Comparison of ENCODE assay signal across 20 cellular contexts in the genomic region with DNA sequence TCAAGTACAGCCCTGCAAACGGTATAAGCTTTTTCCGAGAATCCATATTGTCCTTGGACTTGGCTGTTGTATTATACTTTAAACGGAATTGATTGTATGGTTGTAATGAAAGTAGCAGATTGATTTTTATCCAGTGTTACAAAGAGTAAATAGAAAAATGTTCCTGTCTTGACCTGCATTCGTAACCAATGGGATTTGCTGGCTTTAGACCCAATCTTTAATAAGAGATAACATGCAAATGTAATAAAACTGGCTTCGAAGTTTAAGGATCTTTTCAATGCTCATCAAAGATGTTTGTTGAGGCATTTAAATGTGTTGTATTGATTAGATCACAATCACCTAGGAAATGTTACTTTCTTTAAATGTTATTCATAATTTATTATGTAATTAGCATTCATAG.
DNase-seq lines count a peak whose midpoint lies in the region; ATAC-seq lines count a peak whose summit lies in the region.
"Had no signal": no experiment of that assay in that cellular context is flagged by ENCODE, and none has a peak within 500 bp of the region (broad histone marks: within the 10 kb centered on the region; RNA-seq: fewer than 3 reads in every experiment).

No MANE protein-coding gene starts in this region.

- no peak overlapping the region for H2BK5ac ChIP-seq in mesenchymal stem cell (ENCODE audit: low read depth, low read length, poor library complexity, severe bottlenecking)

- no peak overlapping the region for H3K18ac ChIP-seq in mesenchymal stem cell (ENCODE audit: low read depth in 1 of 2, low read length in 2 of 2)

- no peak overlapping the region for H3K4ac ChIP-seq in mesenchymal stem cell (ENCODE audit: low read depth in 1 of 2, low read length in 2 of 2)

- H3K9me3 Mint-ChIP-seq in immature natural killer cell, result peaks cover 0 to 11% (median 7%) of the 10 kb centered on the region in 6 donors
- H3K9me3 Mint-ChIP-seq: activated CD4-positive, alpha-beta T cell treated with anti-CD3 and anti-CD28 coated beads, Interleukin-2, amount 10 ng/mL, durations not matched to agents 24 days and 14 days; activated naive CD8-positive, alpha-beta T cell treated with anti-CD3 and anti-CD28 coated beads, Interleukin-2, amount 50 U/mL, for 24 hours; CD4-positive, alpha-beta T cell; central memory CD8-positive, alpha-beta T cell; H9; T-cell had no signal

- no peak overlapping the region for H2BK12ac ChIP-seq in mesenchymal stem cell (ENCODE audit: low read length in 2 of 2)

- H3K36me3 Mint-ChIP-seq in immature natural killer cell, result no peaks in the 10 kb centered on the region
- H3K36me3 Mint-ChIP-seq: T-cell had no signal

- WGBS in mesenchymal stem cell, result over 99% methylated on average over 4 of the region's 5 CpGs

- peak overlapping the region; percentile 39; the same call in 1 of the 2 replicates for H3K4me3 ChIP-seq in MG63
- no peak overlapping the region for H3K4me3 ChIP-seq in mesenchymal stem cell (ENCODE audit: insufficient read depth in 1 of 2, low read depth in 1 of 2, low read length in 2 of 2)
- no peak overlapping the region for H3K4me3 ChIP-seq in subcutaneous abdominal adipose tissue (ENCODE audit: low read depth in 1 of 5, low read length in 5 of 5)

- peaks cover 11% of the 10 kb centered on the region for H3K79me1 ChIP-seq in mesenchymal stem cell (replicated peaks; ENCODE audit: low read length, poor library complexity, severe bottlenecking)

- H3K23ac ChIP-seq in mesenchymal stem cell (ENCODE audit: low read length in 2 of 2), result no peak overlapping the region

- DNase-seq in MG63, result no peak
- DNase-seq in cerebellar cortex (ENCODE audit: low spot score), result peak; percentile 27
- DNase-seq in mesenchymal stem cell, result no peak
- DNase-seq in effector CD4-positive, alpha-beta T cell, result no peak
- no peak for DNase-seq in immature natural killer cell
- DNase-seq: activated CD4-positive, alpha-beta T cell treated with anti-CD3 and anti-CD28 coated beads, Interleukin-2, amount 10 ng/mL, durations not matched to agents 24 days and 14 days; activated effector memory CD4-positive, alpha-beta T cell treated with Interleukin-2 at 50 U/mL for 16 hours; activated naive CD8-positive, alpha-beta T cell treated with anti-CD3 and anti-CD28 coated beads, Interleukin-2, amount 50 U/mL, for 24 hours; CD4-positive, alpha-beta T cell; foreskin fibroblast; GDM1; H9; NCI-H1417 treated with DMSO at 0.1 percent for 48 hours; NCI-H526; stimulated activated naive CD4-positive, alpha-beta T cell treated with Interleukin-2 at 50 U/mL for 16 hours; T-cell had no signal

- H2BK15ac ChIP-seq in mesenchymal stem cell (ENCODE audit: low read depth, poor library complexity, severe bottlenecking), result no peak overlapping the region

- H4K8ac ChIP-seq in mesenchymal stem cell (ENCODE audit: low read length), result no peak overlapping the region

- H3K36me3 ChIP-seq in MG63 (peaks cover 4% of the 10 kb centered on the region; the same call in 1 of the 2 replicates), mesenchymal stem cell (ENCODE audit: control insufficient read depth in 1 of 2, insufficient read depth in 2 of 2, low read depth in 1 of 2, low read length in 2 of 2) (no peaks in the 10 kb centered on the region), subcutaneous abdominal adipose tissue (ENCODE audit: control insufficient read depth in 5 of 5, insufficient read depth in 5 of 5, low read length in 5 of 5) (no peaks in the 10 kb centered on the region)

- H3K27ac ChIP-seq in mesenchymal stem cell (ENCODE audit: low read length, poor library complexity, severe bottlenecking) (no peak overlapping the region), subcutaneous abdominal adipose tissue (ENCODE audit: low read depth, low read length) (peak overlapping the region; percentile 81)

- no peak overlapping the region for H3K14ac ChIP-seq in mesenchymal stem cell (ENCODE audit: low read length in 2 of 2)

- no peak overlapping the region for H2AK5ac ChIP-seq in mesenchymal stem cell (ENCODE audit: low read length, severe bottlenecking)

- H3K9me3 ChIP-seq in MG63 (no peaks in the 10 kb centered on the region), mesenchymal stem cell (ENCODE audit: control insufficient read depth, low read length) (no peaks in the 10 kb centered on the region), subcutaneous abdominal adipose tissue (ENCODE audit: control insufficient read depth in 5 of 5, low read length in 5 of 5) (no peaks in the 10 kb centered on the region)

- no peaks in the 10 kb centered on the region for H3K27me3 ChIP-seq in MG63
- no peaks in the 10 kb centered on the region for H3K27me3 ChIP-seq in mesenchymal stem cell (ENCODE audit: control insufficient read depth in 1 of 2, insufficient read depth in 1 of 2, low read length in 2 of 2)
- no peaks in the 10 kb centered on the region for H3K27me3 ChIP-seq in subcutaneous abdominal adipose tissue (ENCODE audit: control insufficient read depth in 5 of 5, insufficient read depth in 4 of 5, low read length in 5 of 5)

- H3K4me1 ChIP-seq in mesenchymal stem cell (ENCODE audit: control insufficient read depth, insufficient read depth, low read depth, low read length) (peaks cover 1% of the 10 kb centered on the region), subcutaneous abdominal adipose tissue (ENCODE audit: control insufficient read depth in 5 of 5, insufficient read depth in 5 of 5, low read length in 5 of 5) (peaks cover 0 to 18% (median 8%) of the 10 kb centered on the region in 5 donors)

- H3K4me1 Mint-ChIP-seq in immature natural killer cell, result no peaks in the 10 kb centered on the region
- H3K4me1 Mint-ChIP-seq: activated CD4-positive, alpha-beta T cell treated with anti-CD3 and anti-CD28 coated beads, Interleukin-2, amount 10 ng/mL, durations not matched to agents 24 days and 14 days; activated naive CD8-positive, alpha-beta T cell treated with anti-CD3 and anti-CD28 coated beads, Interleukin-2, amount 50 U/mL, for 24 hours; central memory CD8-positive, alpha-beta T cell; T-cell had no signal

- no peak overlapping the region for H4K91ac ChIP-seq in mesenchymal stem cell (ENCODE audit: low read length)

- H2AFZ ChIP-seq in mesenchymal stem cell (ENCODE audit: low read depth, low read length), result no peak overlapping the region

- no peak overlapping the region for H3K27ac Mint-ChIP-seq in immature natural killer cell
- H3K27ac Mint-ChIP-seq: activated CD4-positive, alpha-beta T cell treated with anti-CD3 and anti-CD28 coated beads, Interleukin-2, amount 10 ng/mL, durations not matched to agents 24 days and 14 days; activated naive CD8-positive, alpha-beta T cell treated with anti-CD3 and anti-CD28 coated beads, Interleukin-2, amount 50 U/mL, for 24 hours; CD4-positive, alpha-beta T cell; H9; T-cell had no signal

- no peaks in the 10 kb centered on the region for H3K27me3 Mint-ChIP-seq in immature natural killer cell (ENCODE audit: low read depth in 3 of 3)
- H3K27me3 Mint-ChIP-seq: activated CD4-positive, alpha-beta T cell treated with anti-CD3 and anti-CD28 coated beads, Interleukin-2, amount 10 ng/mL, durations not matched to agents 24 days and 14 days; activated naive CD8-positive, alpha-beta T cell treated with anti-CD3 and anti-CD28 coated beads, Interleukin-2, amount 50 U/mL, for 24 hours; CD4-positive, alpha-beta T cell; central memory CD8-positive, alpha-beta T cell; T-cell had no signal

- H2BK120ac ChIP-seq in mesenchymal stem cell (ENCODE audit: low read depth, low read length), result no peak overlapping the region

- H3K9ac ChIP-seq in mesenchymal stem cell (ENCODE audit: low read length) (peak overlapping the region; percentile 95), subcutaneous abdominal adipose tissue (ENCODE audit: low read length in 5 of 5) (peak overlapping the region in 1 of 5 donors; percentile 48)

- H3K4me2 ChIP-seq in mesenchymal stem cell (ENCODE audit: low read length, poor library complexity, severe bottlenecking), result no peak overlapping the region

- no peak for ATAC-seq in GM19467 (IDR thresholded peaks at IDR 0.05; ENCODE audit: unreplicated experiment)
- ATAC-seq: activated naive CD8-positive, alpha-beta T cell treated with anti-CD3 and anti-CD28 coated beads, Interleukin-2, amount 50 U/mL, for 24 hours; sciatic nerve; T-cell had no signal

- no peak overlapping the region for H3K4me3 Mint-ChIP-seq in immature natural killer cell
- H3K4me3 Mint-ChIP-seq: activated CD4-positive, alpha-beta T cell treated with anti-CD3 and anti-CD28 coated beads, Interleukin-2, amount 10 ng/mL, durations not matched to agents 24 days and 14 days; activated naive CD8-positive, alpha-beta T cell treated with anti-CD3 and anti-CD28 coated beads, Interleukin-2, amount 50 U/mL, for 24 hours; CD4-positive, alpha-beta T cell; central memory CD8-positive, alpha-beta T cell; H9; T-cell had no signal
